In the genomic region with DNA sequence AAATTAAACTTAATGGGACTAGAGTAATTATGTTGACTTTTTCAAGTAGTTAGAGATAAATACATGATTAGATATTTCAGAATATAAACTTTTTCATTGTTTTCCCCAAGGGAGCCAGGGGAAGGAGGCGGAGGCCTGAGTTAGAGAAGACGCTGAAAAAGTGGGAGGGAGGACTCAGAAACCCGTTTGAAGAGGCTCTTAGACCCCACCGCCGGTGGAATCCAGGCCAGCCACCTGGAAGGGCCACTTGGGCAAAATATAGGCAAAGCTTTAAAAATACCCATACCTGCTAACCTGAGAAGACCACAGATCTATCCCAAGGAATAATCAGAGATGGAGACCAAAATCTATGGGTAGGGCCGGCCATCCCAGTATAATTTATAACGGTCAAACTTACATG, we compare ENCODE assay signal across 1 cellular context.
A peak's percentile ranks its signal among the peaks of the same experiment; 100 is the strongest.
TF ChIP-seq lines count a peak whose summit lies in the region.

No MANE protein-coding gene starts in this region.

TF ChIP-seq in H1, 55 proteins besides CTCF, POLR2A, EP300 and RAD21:
- TF ChIP-seq KDM4A (IDR thresholded peaks at IDR 0.05; ENCODE audit: low read depth, low read length, severe bottlenecking) (peak; percentile 6), EGR1 (IDR thresholded peaks at IDR 0.05; ENCODE audit: borderline replicate concordance, low read depth, low read length) (no peak), TAF7 (optimal IDR thresholded peaks at IDR 0.05; ENCODE audit: borderline replicate concordance, low read depth, low read length) (no peak), SIRT6 (IDR thresholded peaks at IDR 0.05; ENCODE audit: low read length) (no peak), SIX5 (IDR thresholded peaks at IDR 0.05; ENCODE audit: low read depth, low read length) (no peak), TCF12 (IDR thresholded peaks at IDR 0.05; ENCODE audit: low read depth, low read length) (no peak), SRF (IDR thresholded peaks at IDR 0.05; ENCODE audit: low read depth, low read length) (no peak), YY1 (IDR thresholded peaks at IDR 0.05; ENCODE audit: low read depth, low read length) (no peak)
- TF ChIP-seq, protein P1, sequence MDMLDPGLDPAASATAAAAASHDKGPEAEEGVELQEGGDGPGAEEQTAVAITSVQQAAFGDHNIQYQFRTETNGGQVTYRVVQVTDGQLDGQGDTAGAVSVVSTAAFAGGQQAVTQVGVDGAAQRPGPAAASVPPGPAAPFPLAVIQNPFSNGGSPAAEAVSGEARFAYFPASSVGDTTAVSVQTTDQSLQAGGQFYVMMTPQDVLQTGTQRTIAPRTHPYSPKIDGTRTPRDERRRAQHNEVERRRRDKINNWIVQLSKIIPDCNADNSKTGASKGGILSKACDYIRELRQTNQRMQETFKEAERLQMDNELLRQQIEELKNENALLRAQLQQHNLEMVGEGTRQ (IDR thresholded peaks at IDR 0.05; ENCODE audit: low read length) = no peak
TF ChIP-seq in H1: peak in this region for 1.
